Comparison of ENCODE assay signal across 23 cellular contexts in genomic region chr7:55104707-55105433, GRCh38.
DNase-seq lines count a peak whose midpoint lies in the region; ATAC-seq and TF ChIP-seq lines count a peak whose summit lies in the region.
"Had no signal": no experiment of that assay in that cellular context is flagged by ENCODE, and none has a peak within 500 bp of the region (broad histone marks: within the 10 kb centered on the region; RNA-seq: fewer than 3 reads in every experiment).

No MANE protein-coding gene starts in this region.

- in situ Hi-C loops in astrocyte of the cerebellum (cut with HindIII; ENCODE audit: low sequenced_read_pairs) = no loop called here

- peaks cover 47% of the 10 kb centered on the region for H3K4me1 Mint-ChIP-seq in nephron progenitor cell

- H3K4me3 ChIP-seq in BLaER1 (no peak overlapping the region), astrocyte of the cerebellum (ENCODE audit: low read depth, low read length) (no peak overlapping the region), left lung (no peak overlapping the region)
- H3K4me3 ChIP-seq: MG63, ovary, sigmoid colon had no signal

- peak overlapping the region; percentile 71 for H3K4me2 ChIP-seq in BLaER1

- no peaks in the 10 kb centered on the region for H3K36me3 ChIP-seq in BLaER1
- no peaks in the 10 kb centered on the region for H3K36me3 ChIP-seq in left lung
- H3K36me3 ChIP-seq: ovary, sigmoid colon had no signal

- TF ChIP-seq CTCF in astrocyte of the cerebellum (IDR thresholded peaks at IDR 0.05; ENCODE audit: low read depth, low read length, missing control alignments) (no peak), nephron progenitor cell (IDR thresholded peaks at IDR 0.05) (no peak), left lung (IDR thresholded peaks at IDR 0.05) (no peak)

- H3K36me3 Mint-ChIP-seq in nephron progenitor cell (ENCODE audit: low read depth) = no peaks in the 10 kb centered on the region
- H3K36me3 Mint-ChIP-seq: activated CD4-positive, alpha-beta memory T cell treated with anti-CD3 and anti-CD28 coated beads for 36 hours; T-cell had no signal

- H4K20me1 ChIP-seq in BLaER1 = peaks cover 9% of the 10 kb centered on the region; the same call in 1 of the 2 replicates

- intact Hi-C loops in left lung (cut with DNase I) = no loop called here

- H3K27me3 Mint-ChIP-seq in nephron progenitor cell (ENCODE audit: low read depth, poor library complexity) = peaks cover 18% of the 10 kb centered on the region

- H3K27me3 ChIP-seq in BLaER1 = no peaks in the 10 kb centered on the region; the same call in 1 of the 2 replicates
- no peaks in the 10 kb centered on the region for H3K27me3 ChIP-seq in left lung
- H3K27me3 ChIP-seq: MG63, ovary, sigmoid colon had no signal

- H3K4me1 ChIP-seq in BLaER1 (peaks cover 37% of the 10 kb centered on the region), left lung (peaks cover 12 to 20% of the 10 kb centered on the region in 2 donors)

- H3K9ac ChIP-seq in BLaER1 = no peak overlapping the region

- no peak overlapping the region for H3K4me3 Mint-ChIP-seq in nephron progenitor cell
- H3K4me3 Mint-ChIP-seq: activated CD4-positive, alpha-beta memory T cell treated with anti-CD3 and anti-CD28 coated beads for 36 hours; CD8-positive, alpha-beta memory T cell; T-cell had no signal

- H3K9me3 ChIP-seq in BLaER1 (no peaks in the 10 kb centered on the region), left lung (no peaks in the 10 kb centered on the region)
- H3K9me3 ChIP-seq: MG63, ovary, sigmoid colon had no signal

- H3K9me3 Mint-ChIP-seq in nephron progenitor cell = no peaks in the 10 kb centered on the region
- H3K9me3 Mint-ChIP-seq: activated CD4-positive, alpha-beta memory T cell treated with anti-CD3 and anti-CD28 coated beads for 36 hours; CD8-positive, alpha-beta memory T cell; T-cell had no signal

- peak; percentile 40 for DNase-seq in HT1080 (ENCODE audit: low read depth)
- DNase-seq in astrocyte of the cerebellum (ENCODE audit: low read depth) = peak; percentile 75
- peak; percentile 57 for DNase-seq in iris pigment epithelial cell (ENCODE audit: low read depth)
- no peak for DNase-seq in activated CD4-positive, alpha-beta T cell treated with anti-CD3 and anti-CD28 coated beads, Interleukin-2, amount 50 U/mL, for 1 hour
- DNase-seq in nephron progenitor cell = no peak
- DNase-seq in left lung = no peak
- DNase-seq: activated CD4-positive, alpha-beta memory T cell treated with anti-CD3 and anti-CD28 coated beads for 36 hours; activated naive CD4-positive, alpha-beta T cell treated with anti-CD3 and anti-CD28 coated beads, Interleukin-2, amount 50 U/mL, for 16 hours; CD8-positive, alpha-beta memory T cell; dermis blood vessel endothelial cell; erythroblast; head of caudate nucleus; MG63; NCI-H146; NCI-H446; ovary; sigmoid colon; stimulated activated CD4-positive, alpha-beta T cell treated with anti-CD3 and anti-CD28 coated beads, Interleukin-2, amount 100 ng/mL, for 24 hours; T-cell had no signal

- H3K27ac Mint-ChIP-seq in nephron progenitor cell = no peak overlapping the region
- H3K27ac Mint-ChIP-seq: activated CD4-positive, alpha-beta memory T cell treated with anti-CD3 and anti-CD28 coated beads for 36 hours; CD8-positive, alpha-beta memory T cell; T-cell had no signal

- no peak overlapping the region for H3K27ac ChIP-seq in BLaER1
- no peak overlapping the region for H3K27ac ChIP-seq in left lung
- H3K27ac ChIP-seq: ovary, VCaP had no signal

- ATAC-seq in GM18868 (IDR thresholded peaks at IDR 0.05; ENCODE audit: unreplicated experiment) (no peak), left lung (no peak)
- ATAC-seq: Right ventricle myocardium inferior, T-cell had no signal

Comparison
In these comparisons a context has a peak if more than half of its experiments do, and no peak if none do; other contexts are left out.
1. DNase-seq: peak in HT1080 (single experiment), astrocyte of the cerebellum (single experiment) and iris pigment epithelial cell (single experiment); none in activated CD4-positive, alpha-beta T cell treated with anti-CD3 and anti-CD28 coated beads, Interleukin-2, amount 50 U/mL, for 1 hour (single experiment), nephron progenitor cell (single experiment) and left lung (0 of 2).